Comparison of ENCODE assay signal across 1 cellular context in genomic region chr1:241391926-241392710, GRCh38.
TF ChIP-seq lines count a peak whose summit lies in the region.

No MANE protein-coding gene starts in this region.

TF ChIP-seq in HEK293, 187 proteins besides CTCF, POLR2A, EP300 and RAD21 (continued from another document):
- TF ChIP-seq, protein P1, sequence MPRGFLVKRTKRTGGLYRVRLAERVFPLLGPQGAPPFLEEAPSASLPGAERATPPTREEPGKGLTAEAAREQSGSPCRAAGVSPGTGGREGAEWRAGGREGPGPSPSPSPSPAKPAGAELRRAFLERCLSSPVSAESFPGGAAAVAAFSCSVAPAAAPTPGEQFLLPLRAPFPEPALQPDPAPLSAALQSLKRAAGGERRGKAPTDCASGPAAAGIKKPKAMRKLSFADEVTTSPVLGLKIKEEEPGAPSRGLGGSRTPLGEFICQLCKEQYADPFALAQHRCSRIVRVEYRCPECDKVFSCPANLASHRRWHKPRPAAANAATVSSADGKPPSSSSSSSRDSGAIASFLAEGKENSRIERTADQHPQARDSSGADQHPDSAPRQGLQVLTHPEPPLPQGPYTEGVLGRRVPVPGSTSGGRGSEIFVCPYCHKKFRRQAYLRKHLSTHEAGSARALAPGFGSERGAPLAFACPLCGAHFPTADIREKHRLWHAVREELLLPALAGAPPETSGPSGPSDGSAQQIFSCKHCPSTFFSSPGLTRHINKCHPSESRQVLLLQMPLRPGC (tag by site-specific recombination; IDR thresholded peaks at IDR 0.05), result no peak
- TF ChIP-seq OSR2 (tag by site-specific recombination; IDR thresholded peaks at IDR 0.05), result peak; percentile 70
- TF ChIP-seq ZNF239 (tag by site-specific recombination; IDR thresholded peaks at IDR 0.05), result no peak
- TF ChIP-seq PRDM2 (tag by site-specific recombination; IDR thresholded peaks at IDR 0.05; ENCODE audit: borderline replicate concordance), result no peak
- no peak for TF ChIP-seq ZNF830 (tag by site-specific recombination; IDR thresholded peaks at IDR 0.05; ENCODE audit: low read depth)
- no peak for TF ChIP-seq GLIS1 (tag by site-specific recombination; IDR thresholded peaks at IDR 0.05)
- TF ChIP-seq ZNF112 (tag by site-specific recombination; IDR thresholded peaks at IDR 0.05), result no peak
- TF ChIP-seq ZNF792 (tag by site-specific recombination; IDR thresholded peaks at IDR 0.05), result 0 out of 2 replicates have a peak, but pooled peaks have one; percentile 38
- no peak for TF ChIP-seq ZNF658 (tag by site-specific recombination; IDR thresholded peaks at IDR 0.05)
